ENCODE assay signal across 8 cellular contexts in the genomic region with DNA sequence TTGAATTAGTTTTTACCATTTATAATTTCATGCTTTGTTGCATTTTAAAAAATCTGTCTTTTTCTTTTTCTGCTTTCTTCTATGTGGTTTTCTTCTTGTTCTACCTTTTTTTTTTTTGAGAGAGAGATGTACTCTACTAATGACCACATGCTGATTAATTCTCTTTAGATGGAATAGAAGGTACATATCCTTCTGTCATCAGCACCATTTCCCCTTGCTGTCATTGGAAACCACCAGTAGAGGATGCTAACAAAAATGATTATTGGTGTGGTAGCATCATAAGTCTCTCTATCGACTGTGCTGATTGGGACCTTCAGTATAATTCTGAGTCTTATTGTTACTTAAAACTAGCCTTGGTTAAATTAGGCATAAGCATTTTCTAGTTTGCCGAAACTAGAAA. TPM values are rescaled to one million over a fixed set of nuclear protein-coding genes. Genes with fewer than 3 reads are reported as not detected.
DNase-seq lines count a peak whose midpoint lies in the region; ATAC-seq and TF ChIP-seq lines count a peak whose summit lies in the region.
"Had no signal": no experiment of that assay in that cellular context is flagged by ENCODE, and none has a peak within 500 bp of the region (broad histone marks: within the 10 kb centered on the region; RNA-seq: fewer than 3 reads in every experiment).

No MANE protein-coding gene starts in this region.

- 89% methylated on average over 2 of the region's 2 CpGs for WGBS in smooth muscle cell (ENCODE audit: low lambda C conversion rate)

- H3K36me3 ChIP-seq in HEK293 (ENCODE audit: control insufficient read depth in 2 of 2, insufficient read depth in 1 of 2, low read length in 2 of 2): no peaks in the 10 kb centered on the region
- H3K36me3 ChIP-seq in smooth muscle cell (ENCODE audit: low read depth): no peaks in the 10 kb centered on the region

- H3K27ac Mint-ChIP-seq in activated naive CD8-positive, alpha-beta T cell: peak overlapping the region; percentile 51
- peak overlapping the region in 2 of 3 experiments; percentile 60 to 95 for H3K27ac Mint-ChIP-seq in nephron

- TF ChIP-seq CTCF in HEK293 (tag by site-specific recombination; IDR thresholded peaks at IDR 0.05) (no peak), nephron (IDR thresholded peaks at IDR 0.05; ENCODE audit: unreplicated experiment in 3 of 3) (peak in 1 of 3 experiments; percentile 6), smooth muscle cell (IDR thresholded peaks at IDR 0.05; ENCODE audit: borderline replicate concordance, insufficient read depth, poor library complexity, severe bottlenecking) (no peak)

- no peak overlapping the region for H3K9ac ChIP-seq in smooth muscle cell (ENCODE audit: low read depth)

- H3F3A ChIP-seq in smooth muscle cell (ENCODE audit: low read depth): no peaks in the 10 kb centered on the region

- CTCF ChIA-PET in HEK293 (lab: Yijun Ruan, JAX): no interaction called here

- H3K4me3 Mint-ChIP-seq in activated naive CD8-positive, alpha-beta T cell: peak overlapping the region; percentile 93
- H3K4me3 Mint-ChIP-seq in nephron: peak overlapping the region; percentile 68 to 95 (median 87)

- DNase-seq in DMS79 treated with DMSO at 0.1 percent for 48 hours (lab: John Stamatoyannopoulos, UW) (peak; percentile 64), NCI-H1436 treated with DMSO at 0.1 percent for 48 hours (lab: John Stamatoyannopoulos, UW) (no peak), smooth muscle cell (lab: John Stamatoyannopoulos, UW; ENCODE audit: unreplicated experiment) (no peak)

- peaks cover 33% of the 10 kb centered on the region for H3K79me2 ChIP-seq in smooth muscle cell (ENCODE audit: low read depth)

- H3K27ac ChIP-seq in HEK293 (ENCODE audit: extremely low read depth, low read depth, low read length): no peak overlapping the region
- no peak overlapping the region for H3K27ac ChIP-seq in smooth muscle cell (ENCODE audit: low read depth)
- H3K27ac ChIP-seq: VCaP had no signal

- H3K9me3 ChIP-seq in HEK293 (ENCODE audit: control insufficient read depth, insufficient read depth, low read depth, low read length): no peaks in the 10 kb centered on the region
- no peaks in the 10 kb centered on the region for H3K9me3 ChIP-seq in smooth muscle cell (replicated peaks; ENCODE audit: low read depth)

- H3K4me1 ChIP-seq in HEK293 (ENCODE audit: control insufficient read depth, insufficient read depth, low read length) (peaks cover 2% of the 10 kb centered on the region; the same call in 1 of the 2 replicates), smooth muscle cell (ENCODE audit: low read depth) (peaks cover 6% of the 10 kb centered on the region)

- no peak overlapping the region for H3K4me2 ChIP-seq in smooth muscle cell

- H3K27me3 ChIP-seq in smooth muscle cell (ENCODE audit: low read depth): peaks cover 70% of the 10 kb centered on the region

- H3K27me3 Mint-ChIP-seq in activated naive CD8-positive, alpha-beta T cell: no peaks in the 10 kb centered on the region
- H3K27me3 Mint-ChIP-seq in nephron (ENCODE audit: low read depth): no peaks in the 10 kb centered on the region

- peaks cover 63% of the 10 kb centered on the region for H4K20me1 ChIP-seq in smooth muscle cell (ENCODE audit: low read depth)

- H3K4me3 ChIP-seq in HEK293 (ENCODE audit: low read depth, low read length): no peak overlapping the region
- no peak overlapping the region for H3K4me3 ChIP-seq in smooth muscle cell

- peaks cover 60% of the 10 kb centered on the region for H3K4me1 Mint-ChIP-seq in activated naive CD8-positive, alpha-beta T cell (ENCODE audit: low read depth)
- H3K4me1 Mint-ChIP-seq in nephron: peaks cover 54% of the 10 kb centered on the region

- POLR2A ChIA-PET in HEK293 (lab: Yijun Ruan, JAX): no interaction called here

- no peak for ATAC-seq in HG03439 (IDR thresholded peaks at IDR 0.05; ENCODE audit: unreplicated experiment)

- H2AFZ ChIP-seq in smooth muscle cell (ENCODE audit: low read depth): no peak overlapping the region

- H3K36me3 Mint-ChIP-seq in activated naive CD8-positive, alpha-beta T cell: no peaks in the 10 kb centered on the region
- no peaks in the 10 kb centered on the region for H3K36me3 Mint-ChIP-seq in nephron (ENCODE audit: low read depth)

- no peaks in the 10 kb centered on the region for H3K9me3 Mint-ChIP-seq in activated naive CD8-positive, alpha-beta T cell (ENCODE audit: low read depth)
- H3K9me3 Mint-ChIP-seq in nephron: no peaks in the 10 kb centered on the region

TF ChIP-seq in HEK293, 187 proteins besides CTCF, POLR2A, EP300 and RAD21:
- TF ChIP-seq ZNF366 (tag by site-specific recombination; conservative IDR thresholded peaks at IDR 0.05) (peak; percentile 41; the same call in 1 of the 2 replicates), ZNF555 (tag by site-specific recombination; conservative IDR thresholded peaks at IDR 0.05) (no peak), ZNF23 (tag by site-specific recombination; IDR thresholded peaks at IDR 0.05; ENCODE audit: borderline replicate concordance) (no peak), ZEB2 (tag by site-specific recombination; IDR thresholded peaks at IDR 0.05) (peak; percentile 32; the same call in 1 of the 2 replicates), ZNF558 (tag by site-specific recombination; IDR thresholded peaks at IDR 0.05) (peak; percentile 83), ZSCAN30 (tag by site-specific recombination; IDR thresholded peaks at IDR 0.05) (peak; percentile 67)
- TF ChIP-seq, protein P1, sequence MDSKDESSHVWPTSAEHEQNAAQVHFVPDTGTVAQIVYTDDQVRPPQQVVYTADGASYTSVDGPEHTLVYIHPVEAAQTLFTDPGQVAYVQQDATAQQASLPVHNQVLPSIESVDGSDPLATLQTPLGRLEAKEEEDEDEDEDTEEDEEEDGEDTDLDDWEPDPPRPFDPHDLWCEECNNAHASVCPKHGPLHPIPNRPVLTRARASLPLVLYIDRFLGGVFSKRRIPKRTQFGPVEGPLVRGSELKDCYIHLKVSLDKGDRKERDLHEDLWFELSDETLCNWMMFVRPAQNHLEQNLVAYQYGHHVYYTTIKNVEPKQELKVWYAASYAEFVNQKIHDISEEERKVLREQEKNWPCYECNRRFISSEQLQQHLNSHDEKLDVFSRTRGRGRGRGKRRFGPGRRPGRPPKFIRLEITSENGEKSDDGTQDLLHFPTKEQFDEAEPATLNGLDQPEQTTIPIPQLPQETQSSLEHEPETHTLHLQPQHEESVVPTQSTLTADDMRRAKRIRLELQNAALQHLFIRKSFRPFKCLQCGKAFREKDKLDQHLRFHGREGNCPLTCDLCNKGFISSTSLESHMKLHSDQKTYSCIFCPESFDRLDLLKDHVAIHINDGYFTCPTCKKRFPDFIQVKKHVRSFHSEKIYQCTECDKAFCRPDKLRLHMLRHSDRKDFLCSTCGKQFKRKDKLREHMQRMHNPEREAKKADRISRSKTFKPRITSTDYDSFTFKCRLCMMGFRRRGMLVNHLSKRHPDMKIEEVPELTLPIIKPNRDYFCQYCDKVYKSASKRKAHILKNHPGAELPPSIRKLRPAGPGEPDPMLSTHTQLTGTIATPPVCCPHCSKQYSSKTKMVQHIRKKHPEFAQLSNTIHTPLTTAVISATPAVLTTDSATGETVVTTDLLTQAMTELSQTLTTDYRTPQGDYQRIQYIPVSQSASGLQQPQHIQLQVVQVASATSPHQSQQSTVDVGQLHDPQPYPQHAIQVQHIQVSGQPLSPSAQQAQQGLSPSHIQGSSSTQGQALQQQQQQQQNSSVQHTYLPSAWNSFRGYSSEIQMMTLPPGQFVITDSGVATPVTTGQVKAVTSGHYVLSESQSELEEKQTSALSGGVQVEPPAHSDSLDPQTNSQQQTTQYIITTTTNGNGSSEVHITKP (tag by site-specific recombination; IDR thresholded peaks at IDR 0.05): peak; percentile 45; the same call in 1 of the 2 replicates
- TF ChIP-seq, protein P2, sequence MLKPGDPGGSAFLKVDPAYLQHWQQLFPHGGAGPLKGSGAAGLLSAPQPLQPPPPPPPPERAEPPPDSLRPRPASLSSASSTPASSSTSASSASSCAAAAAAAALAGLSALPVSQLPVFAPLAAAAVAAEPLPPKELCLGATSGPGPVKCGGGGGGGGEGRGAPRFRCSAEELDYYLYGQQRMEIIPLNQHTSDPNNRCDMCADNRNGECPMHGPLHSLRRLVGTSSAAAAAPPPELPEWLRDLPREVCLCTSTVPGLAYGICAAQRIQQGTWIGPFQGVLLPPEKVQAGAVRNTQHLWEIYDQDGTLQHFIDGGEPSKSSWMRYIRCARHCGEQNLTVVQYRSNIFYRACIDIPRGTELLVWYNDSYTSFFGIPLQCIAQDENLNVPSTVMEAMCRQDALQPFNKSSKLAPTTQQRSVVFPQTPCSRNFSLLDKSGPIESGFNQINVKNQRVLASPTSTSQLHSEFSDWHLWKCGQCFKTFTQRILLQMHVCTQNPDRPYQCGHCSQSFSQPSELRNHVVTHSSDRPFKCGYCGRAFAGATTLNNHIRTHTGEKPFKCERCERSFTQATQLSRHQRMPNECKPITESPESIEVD (tag by site-specific recombination; IDR thresholded peaks at IDR 0.05): peak; percentile 35; the same call in 1 of the 2 replicates

RNA-seq across cellular contexts. Expression of a gene that starts 3.6 kb away (rescaled TPM):
- 15.7 and 21.0 TPM in 2 replicates for total RNA-seq in smooth muscle cell
- polyA plus RNA-seq in smooth muscle cell: 7.9 and 10.5 TPM in 2 replicates
